In the genomic region with DNA sequence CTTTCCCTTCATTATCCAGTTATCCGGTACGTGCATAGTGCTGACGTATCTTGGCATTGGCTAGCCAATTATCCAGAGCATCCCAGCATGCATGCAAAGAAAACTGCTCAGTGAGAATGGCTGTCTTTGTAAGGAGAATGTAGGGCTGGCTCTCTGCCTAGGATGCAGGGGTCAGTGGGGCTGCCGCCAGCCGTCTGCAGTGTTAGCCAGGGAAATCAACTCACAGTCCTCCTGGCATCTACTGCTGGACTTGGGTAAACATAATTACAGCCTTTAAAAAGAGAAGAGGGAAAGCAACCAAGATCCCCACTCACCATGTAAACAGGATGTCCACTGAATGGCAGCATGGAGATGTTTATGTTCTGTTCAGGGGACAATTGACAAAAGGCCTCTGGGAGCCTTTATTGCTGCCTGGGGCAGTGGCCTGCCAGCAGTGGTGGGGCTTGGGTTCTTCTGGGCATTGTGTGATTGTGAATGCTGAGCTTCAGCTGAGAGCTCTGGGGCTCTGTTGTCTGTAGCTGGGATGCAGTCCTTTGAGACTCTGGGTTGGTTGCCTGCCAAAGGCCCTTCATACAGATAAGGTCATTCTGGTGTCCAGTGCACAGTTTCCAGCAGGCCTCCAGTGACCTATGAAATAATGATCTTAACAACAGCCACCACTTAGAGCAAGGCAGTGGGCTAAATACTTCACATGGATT, we compare ENCODE assay signal across 12 cellular contexts.
DNase-seq lines count a peak whose midpoint lies in the region; ATAC-seq and TF ChIP-seq lines count a peak whose summit lies in the region.
"Had no signal": no experiment of that assay in that cellular context is flagged by ENCODE, and none has a peak within 500 bp of the region (broad histone marks: within the 10 kb centered on the region; RNA-seq: fewer than 3 reads in every experiment).

No MANE protein-coding gene starts in this region.

- no peaks in the 10 kb centered on the region for H3K9me3 ChIP-seq in ascending aorta
- H3K9me3 ChIP-seq: esophagus muscularis mucosa had no signal

- H3K27me3 ChIP-seq in foreskin keratinocyte (peaks cover 29% of the 10 kb centered on the region), ascending aorta (no peaks in the 10 kb centered on the region)
- H3K27me3 ChIP-seq: esophagus muscularis mucosa had no signal

- intact Hi-C loops in ascending aorta (cut with DNase I), result no loop called here

- H3K36me3 ChIP-seq in ascending aorta, result no peaks in the 10 kb centered on the region
- H3K36me3 ChIP-seq: esophagus muscularis mucosa had no signal

- TF ChIP-seq CTCF in fibroblast of mammary gland (conservative IDR thresholded peaks at IDR 0.05; ENCODE audit: control insufficient read depth, insufficient read depth, low read depth, low read length), result no peak
- no peak for TF ChIP-seq CTCF in foreskin keratinocyte (conservative IDR thresholded peaks at IDR 0.05)
- no peak for TF ChIP-seq CTCF in ascending aorta (IDR thresholded peaks at IDR 0.05)

- H3K4me3 ChIP-seq in fibroblast of mammary gland (ENCODE audit: control insufficient read depth, low read depth, low read length), result no peak overlapping the region
- H3K4me3 ChIP-seq in ascending aorta, result no peak overlapping the region
- H3K4me3 ChIP-seq: esophagus muscularis mucosa, K562 had no signal

- ATAC-seq in foreskin keratinocyte (no peak), HG02970 (IDR thresholded peaks at IDR 0.05; ENCODE audit: low FRiP score, unreplicated experiment) (no peak), GM21447 (IDR thresholded peaks at IDR 0.05; ENCODE audit: unreplicated experiment) (no peak)
- ATAC-seq: K562 had no signal

- peak; percentile 93 for DNase-seq in DMS153 treated with DMSO at 0.1 percent for 48 hours (lab: John Stamatoyannopoulos, UW; ENCODE audit: unreplicated experiment)
- DNase-seq in NCI-H748 treated with DMSO at 0.1 percent for 48 hours (lab: John Stamatoyannopoulos, UW), result peak; percentile 95
- peak; percentile 39 for DNase-seq in fibroblast of mammary gland (ENCODE audit: low read depth)
- DNase-seq in nucleus accumbens (lab: John Stamatoyannopoulos, UW), result peak; percentile 14 to 98 (median 85)
- no peak for DNase-seq in foreskin keratinocyte
- no peak for DNase-seq in ascending aorta (ENCODE audit: low spot score in 2 of 2)
- DNase-seq: activated T-cell treated with anti-CD3 and anti-CD28 coated beads for 4 hours; CD4-positive, alpha-beta T cell had no signal

- no peaks in the 10 kb centered on the region for H3K4me1 ChIP-seq in foreskin keratinocyte
- H3K4me1 ChIP-seq in ascending aorta, result peaks cover 0 to 7% of the 10 kb centered on the region in 2 donors

- H3K27ac ChIP-seq in foreskin keratinocyte, result no peak overlapping the region
- H3K27ac ChIP-seq in ascending aorta, result no peak overlapping the region
- H3K27ac ChIP-seq: esophagus muscularis mucosa had no signal

Comparison
In these comparisons a context has a peak if more than half of its experiments do, and no peak if none do; other contexts are left out.
1. DNase-seq: peak in DMS153 treated with DMSO at 0.1 percent for 48 hours (single experiment), NCI-H748 treated with DMSO at 0.1 percent for 48 hours (single experiment), fibroblast of mammary gland (single experiment) and nucleus accumbens (56 of 56); none in foreskin keratinocyte (0 of 2) and ascending aorta (0 of 2).